ENCODE assay signal across 1 cellular context in genomic region chr13:97258801-97259200, GRCh38.
TF ChIP-seq lines count a peak whose summit lies in the region.

No MANE protein-coding gene starts in this region.

TF ChIP-seq in HepG2, 621 proteins besides CTCF, POLR2A, EP300 and RAD21:
- TF ChIP-seq ADNP (CRISPR knock-in tag; IDR thresholded peaks at IDR 0.05) (no peak), GFI1 (CRISPR knock-in tag; IDR thresholded peaks at IDR 0.05; ENCODE audit: borderline replicate concordance) (no peak), ZFY (CRISPR knock-in tag; IDR thresholded peaks at IDR 0.05) (0 out of 2 replicates have a peak, but pooled peaks have one; percentile 3), TSC22D2 (CRISPR knock-in tag; IDR thresholded peaks at IDR 0.05; ENCODE audit: borderline replicate concordance) (no peak), PHF8 (CRISPR knock-in tag; IDR thresholded peaks at IDR 0.05) (no peak), TEAD3 (CRISPR knock-in tag; optimal IDR thresholded peaks at IDR 0.05; ENCODE audit: borderline replicate concordance) (peak; percentile 13), ZNF782 (CRISPR knock-in tag; IDR thresholded peaks at IDR 0.05; ENCODE audit: borderline replicate concordance) (no peak), POLR2G (IDR thresholded peaks at IDR 0.05; ENCODE audit: low read depth, low read length) (0 out of 2 replicates have a peak, but pooled peaks have one; percentile 20), RBM22 (optimal IDR thresholded peaks at IDR 0.05; ENCODE audit: low read length) (peak; percentile 44), UBTF (CRISPR knock-in tag; IDR thresholded peaks at IDR 0.05) (0 out of 2 replicates have a peak, but pooled peaks have one; percentile 11), ZFP1 (CRISPR knock-in tag; IDR thresholded peaks at IDR 0.05) (no peak)
